Comparison of ENCODE assay signal across 2 cellular contexts in the genomic region with DNA sequence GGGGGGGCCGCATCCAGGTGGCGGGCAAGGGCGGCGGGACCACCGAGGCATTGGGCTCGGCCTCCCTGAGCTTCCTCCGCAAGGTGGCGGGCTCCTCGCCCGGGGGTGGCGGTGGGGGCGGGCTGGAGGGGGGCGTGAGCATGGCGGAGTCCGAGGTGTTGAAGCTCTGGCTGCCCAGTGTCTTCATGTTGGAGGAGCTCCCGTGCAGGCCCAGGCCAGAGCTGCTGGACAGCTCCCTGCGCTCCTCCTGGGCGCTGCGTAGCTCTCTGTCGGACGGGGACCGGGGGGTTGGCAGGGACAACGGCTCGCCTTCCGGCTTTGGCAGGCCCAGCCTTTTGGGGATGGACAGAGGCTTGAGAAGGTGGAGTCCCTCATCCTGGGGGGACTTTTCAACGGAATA.
TF ChIP-seq lines count a peak whose summit lies in the region.

No MANE protein-coding gene starts in this region.

TF ChIP-seq in GM23338, 12 proteins besides CTCF, POLR2A, EP300 and RAD21 (continued from another document):
- TF ChIP-seq, protein P1, sequence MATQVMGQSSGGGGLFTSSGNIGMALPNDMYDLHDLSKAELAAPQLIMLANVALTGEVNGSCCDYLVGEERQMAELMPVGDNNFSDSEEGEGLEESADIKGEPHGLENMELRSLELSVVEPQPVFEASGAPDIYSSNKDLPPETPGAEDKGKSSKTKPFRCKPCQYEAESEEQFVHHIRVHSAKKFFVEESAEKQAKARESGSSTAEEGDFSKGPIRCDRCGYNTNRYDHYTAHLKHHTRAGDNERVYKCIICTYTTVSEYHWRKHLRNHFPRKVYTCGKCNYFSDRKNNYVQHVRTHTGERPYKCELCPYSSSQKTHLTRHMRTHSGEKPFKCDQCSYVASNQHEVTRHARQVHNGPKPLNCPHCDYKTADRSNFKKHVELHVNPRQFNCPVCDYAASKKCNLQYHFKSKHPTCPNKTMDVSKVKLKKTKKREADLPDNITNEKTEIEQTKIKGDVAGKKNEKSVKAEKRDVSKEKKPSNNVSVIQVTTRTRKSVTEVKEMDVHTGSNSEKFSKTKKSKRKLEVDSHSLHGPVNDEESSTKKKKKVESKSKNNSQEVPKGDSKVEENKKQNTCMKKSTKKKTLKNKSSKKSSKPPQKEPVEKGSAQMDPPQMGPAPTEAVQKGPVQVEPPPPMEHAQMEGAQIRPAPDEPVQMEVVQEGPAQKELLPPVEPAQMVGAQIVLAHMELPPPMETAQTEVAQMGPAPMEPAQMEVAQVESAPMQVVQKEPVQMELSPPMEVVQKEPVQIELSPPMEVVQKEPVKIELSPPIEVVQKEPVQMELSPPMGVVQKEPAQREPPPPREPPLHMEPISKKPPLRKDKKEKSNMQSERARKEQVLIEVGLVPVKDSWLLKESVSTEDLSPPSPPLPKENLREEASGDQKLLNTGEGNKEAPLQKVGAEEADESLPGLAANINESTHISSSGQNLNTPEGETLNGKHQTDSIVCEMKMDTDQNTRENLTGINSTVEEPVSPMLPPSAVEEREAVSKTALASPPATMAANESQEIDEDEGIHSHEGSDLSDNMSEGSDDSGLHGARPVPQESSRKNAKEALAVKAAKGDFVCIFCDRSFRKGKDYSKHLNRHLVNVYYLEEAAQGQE (IDR thresholded peaks at IDR 0.05; ENCODE audit: unreplicated experiment), result peak; percentile 53

TF ChIP-seq in HEK293, 187 proteins besides CTCF, POLR2A, EP300 and RAD21 (continued from another document):
- TF ChIP-seq, protein P2, sequence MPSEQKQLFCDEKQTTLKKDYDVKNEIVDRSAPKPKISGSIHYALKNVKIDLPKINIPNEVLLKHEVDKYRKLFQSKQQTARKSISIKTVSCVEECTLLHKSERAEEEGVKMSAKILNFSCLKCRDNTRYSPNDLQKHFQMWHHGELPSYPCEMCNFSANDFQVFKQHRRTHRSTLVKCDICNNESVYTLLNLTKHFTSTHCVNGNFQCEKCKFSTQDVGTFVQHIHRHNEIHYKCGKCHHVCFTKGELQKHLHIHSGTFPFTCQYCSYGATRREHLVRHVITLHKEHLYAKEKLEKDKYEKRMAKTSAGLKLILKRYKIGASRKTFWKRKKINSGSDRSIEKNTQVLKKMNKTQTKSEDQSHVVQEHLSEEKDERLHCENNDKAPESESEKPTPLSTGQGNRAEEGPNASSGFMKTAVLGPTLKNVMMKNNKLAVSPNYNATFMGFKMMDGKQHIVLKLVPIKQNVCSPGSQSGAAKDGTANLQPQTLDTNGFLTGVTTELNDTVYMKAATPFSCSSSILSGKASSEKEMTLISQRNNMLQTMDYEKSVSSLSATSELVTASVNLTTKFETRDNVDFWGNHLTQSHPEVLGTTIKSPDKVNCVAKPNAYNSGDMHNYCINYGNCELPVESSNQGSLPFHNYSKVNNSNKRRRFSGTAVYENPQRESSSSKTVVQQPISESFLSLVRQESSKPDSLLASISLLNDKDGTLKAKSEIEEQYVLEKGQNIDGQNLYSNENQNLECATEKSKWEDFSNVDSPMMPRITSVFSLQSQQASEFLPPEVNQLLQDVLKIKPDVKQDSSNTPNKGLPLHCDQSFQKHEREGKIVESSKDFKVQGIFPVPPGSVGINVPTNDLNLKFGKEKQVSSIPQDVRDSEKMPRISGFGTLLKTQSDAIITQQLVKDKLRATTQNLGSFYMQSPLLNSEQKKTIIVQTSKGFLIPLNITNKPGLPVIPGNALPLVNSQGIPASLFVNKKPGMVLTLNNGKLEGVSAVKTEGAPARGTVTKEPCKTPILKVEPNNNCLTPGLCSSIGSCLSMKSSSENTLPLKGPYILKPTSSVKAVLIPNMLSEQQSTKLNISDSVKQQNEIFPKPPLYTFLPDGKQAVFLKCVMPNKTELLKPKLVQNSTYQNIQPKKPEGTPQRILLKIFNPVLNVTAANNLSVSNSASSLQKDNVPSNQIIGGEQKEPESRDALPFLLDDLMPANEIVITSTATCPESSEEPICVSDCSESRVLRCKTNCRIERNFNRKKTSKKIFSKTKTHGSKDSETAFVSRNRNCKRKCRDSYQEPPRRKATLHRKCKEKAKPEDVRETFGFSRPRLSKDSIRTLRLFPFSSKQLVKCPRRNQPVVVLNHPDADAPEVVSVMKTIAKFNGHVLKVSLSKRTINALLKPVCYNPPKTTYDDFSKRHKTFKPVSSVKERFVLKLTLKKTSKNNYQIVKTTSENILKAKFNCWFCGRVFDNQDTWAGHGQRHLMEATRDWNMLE (tag by site-specific recombination; conservative IDR thresholded peaks at IDR 0.05; ENCODE audit: low read depth), result no peak
- TF ChIP-seq, protein P1 (tag by site-specific recombination; IDR thresholded peaks at IDR 0.05), result 0 out of 2 replicates have a peak, but pooled peaks have one; percentile 47
- TF ChIP-seq ZNF626 (tag by site-specific recombination; IDR thresholded peaks at IDR 0.05), result no peak
- TF ChIP-seq, protein P3, sequence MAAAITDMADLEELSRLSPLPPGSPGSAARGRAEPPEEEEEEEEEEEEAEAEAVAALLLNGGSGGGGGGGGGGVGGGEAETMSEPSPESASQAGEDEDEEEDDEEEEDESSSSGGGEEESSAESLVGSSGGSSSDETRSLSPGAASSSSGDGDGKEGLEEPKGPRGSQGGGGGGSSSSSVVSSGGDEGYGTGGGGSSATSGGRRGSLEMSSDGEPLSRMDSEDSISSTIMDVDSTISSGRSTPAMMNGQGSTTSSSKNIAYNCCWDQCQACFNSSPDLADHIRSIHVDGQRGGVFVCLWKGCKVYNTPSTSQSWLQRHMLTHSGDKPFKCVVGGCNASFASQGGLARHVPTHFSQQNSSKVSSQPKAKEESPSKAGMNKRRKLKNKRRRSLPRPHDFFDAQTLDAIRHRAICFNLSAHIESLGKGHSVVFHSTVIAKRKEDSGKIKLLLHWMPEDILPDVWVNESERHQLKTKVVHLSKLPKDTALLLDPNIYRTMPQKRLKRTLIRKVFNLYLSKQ (tag by site-specific recombination; IDR thresholded peaks at IDR 0.05; ENCODE audit: borderline replicate concordance), result no peak
- no peak for TF ChIP-seq ZNF555 (tag by site-specific recombination; conservative IDR thresholded peaks at IDR 0.05)
- TF ChIP-seq, protein P4, sequence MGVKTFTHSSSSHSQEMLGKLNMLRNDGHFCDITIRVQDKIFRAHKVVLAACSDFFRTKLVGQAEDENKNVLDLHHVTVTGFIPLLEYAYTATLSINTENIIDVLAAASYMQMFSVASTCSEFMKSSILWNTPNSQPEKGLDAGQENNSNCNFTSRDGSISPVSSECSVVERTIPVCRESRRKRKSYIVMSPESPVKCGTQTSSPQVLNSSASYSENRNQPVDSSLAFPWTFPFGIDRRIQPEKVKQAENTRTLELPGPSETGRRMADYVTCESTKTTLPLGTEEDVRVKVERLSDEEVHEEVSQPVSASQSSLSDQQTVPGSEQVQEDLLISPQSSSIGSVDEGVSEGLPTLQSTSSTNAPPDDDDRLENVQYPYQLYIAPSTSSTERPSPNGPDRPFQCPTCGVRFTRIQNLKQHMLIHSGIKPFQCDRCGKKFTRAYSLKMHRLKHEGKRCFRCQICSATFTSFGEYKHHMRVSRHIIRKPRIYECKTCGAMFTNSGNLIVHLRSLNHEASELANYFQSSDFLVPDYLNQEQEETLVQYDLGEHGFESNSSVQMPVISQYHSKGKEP (tag by site-specific recombination; IDR thresholded peaks at IDR 0.05), result no peak
